Comparison of ENCODE assay signal across 1 cellular context in genomic region chr9:71250626-71251025, GRCh38.
TF ChIP-seq lines count a peak whose summit lies in the region.

No MANE protein-coding gene starts in this region.

TF ChIP-seq in GM23338, 12 proteins besides CTCF, POLR2A, EP300 and RAD21 (continued from another document):
- TF ChIP-seq ZNF462 (CRISPR knock-in tag; IDR thresholded peaks at IDR 0.05), result peak; percentile 98
- no peak for TF ChIP-seq REST (IDR thresholded peaks at IDR 0.05; ENCODE audit: unreplicated experiment)
